Comparison of ENCODE assay signal across 3 cellular contexts in genomic region chr1:233938476-233938875, GRCh38.
A peak's percentile ranks its signal among the peaks of the same experiment; 100 is the strongest.
TF ChIP-seq lines count a peak whose summit lies in the region.

No MANE protein-coding gene starts in this region.

TF ChIP-seq in HepG2, 621 proteins besides CTCF, POLR2A, EP300 and RAD21:
- no peak for TF ChIP-seq JARID2 (CRISPR knock-in tag; IDR thresholded peaks at IDR 0.05; ENCODE audit: insufficient replicate concordance)
- TF ChIP-seq FOXP1 (IDR thresholded peaks at IDR 0.05): 0 out of 2 replicates have a peak, but pooled peaks have one; percentile 22
- no peak for TF ChIP-seq FOXP1 (CRISPR knock-in tag; IDR thresholded peaks at IDR 0.05)
TF ChIP-seq in HepG2: peak in this region for 1.

TF ChIP-seq in HEK293, 187 proteins besides CTCF, POLR2A, EP300 and RAD21:
- peak; percentile 95 for TF ChIP-seq ZNF366 (tag by site-specific recombination; conservative IDR thresholded peaks at IDR 0.05)
- no peak for TF ChIP-seq ZNF302 (tag by site-specific recombination; IDR thresholded peaks at IDR 0.05; ENCODE audit: low read depth)
- no peak for TF ChIP-seq ZNF658 (tag by site-specific recombination; IDR thresholded peaks at IDR 0.05)
- no peak for TF ChIP-seq ZNF16 (tag by site-specific recombination; IDR thresholded peaks at IDR 0.05; ENCODE audit: low read depth)
- no peak for TF ChIP-seq ZNF510 (tag by site-specific recombination; IDR thresholded peaks at IDR 0.05; ENCODE audit: insufficient replicate concordance)
- no peak for TF ChIP-seq ZNF48 (tag by site-specific recombination; IDR thresholded peaks at IDR 0.05)
- TF ChIP-seq ZNF585B (tag by site-specific recombination; IDR thresholded peaks at IDR 0.05): no peak
- no peak for TF ChIP-seq ZNF623 (tag by site-specific recombination; IDR thresholded peaks at IDR 0.05)
- peak; percentile 50 for TF ChIP-seq ZBTB17 (tag by site-specific recombination; IDR thresholded peaks at IDR 0.05)
- no peak for TF ChIP-seq ZNF549 (tag by site-specific recombination; IDR thresholded peaks at IDR 0.05)
- no peak for TF ChIP-seq HOXD13 (CRISPR knock-in tag; IDR thresholded peaks at IDR 0.05; ENCODE audit: borderline replicate concordance)
- no peak for TF ChIP-seq ZNF174 (tag by site-specific recombination; IDR thresholded peaks at IDR 0.05)
TF ChIP-seq in HEK293: peak in this region for 2.

TF ChIP-seq in H1, 55 proteins besides CTCF, POLR2A, EP300 and RAD21:
- no peak for TF ChIP-seq EGR1 (IDR thresholded peaks at IDR 0.05; ENCODE audit: borderline replicate concordance, low read depth, low read length)
- no peak for TF ChIP-seq ASH2L (IDR thresholded peaks at IDR 0.05; ENCODE audit: low read length)
- no peak for TF ChIP-seq YY1 (IDR thresholded peaks at IDR 0.05; ENCODE audit: low read depth, low read length)
- TF ChIP-seq EZH2 (IDR thresholded peaks at IDR 0.05; ENCODE audit: low read depth, low read length, severe bottlenecking): no peak
- no peak for TF ChIP-seq SUZ12 (IDR thresholded peaks at IDR 0.05; ENCODE audit: low read length)
- no peak for TF ChIP-seq ZNF274 (IDR thresholded peaks at IDR 0.05; ENCODE audit: borderline replicate concordance, extremely low read depth, low read length)
- no peak for TF ChIP-seq BRCA1 (IDR thresholded peaks at IDR 0.05; ENCODE audit: low read depth, low read length)
- no peak for TF ChIP-seq BACH1 (IDR thresholded peaks at IDR 0.05; ENCODE audit: low read length)
- TF ChIP-seq SIRT6 (IDR thresholded peaks at IDR 0.05; ENCODE audit: low read length): no peak
- TF ChIP-seq CHD2 (IDR thresholded peaks at IDR 0.05; ENCODE audit: low read length): no peak
